8 cellular contexts compared by ENCODE assay signal in the genomic region with DNA sequence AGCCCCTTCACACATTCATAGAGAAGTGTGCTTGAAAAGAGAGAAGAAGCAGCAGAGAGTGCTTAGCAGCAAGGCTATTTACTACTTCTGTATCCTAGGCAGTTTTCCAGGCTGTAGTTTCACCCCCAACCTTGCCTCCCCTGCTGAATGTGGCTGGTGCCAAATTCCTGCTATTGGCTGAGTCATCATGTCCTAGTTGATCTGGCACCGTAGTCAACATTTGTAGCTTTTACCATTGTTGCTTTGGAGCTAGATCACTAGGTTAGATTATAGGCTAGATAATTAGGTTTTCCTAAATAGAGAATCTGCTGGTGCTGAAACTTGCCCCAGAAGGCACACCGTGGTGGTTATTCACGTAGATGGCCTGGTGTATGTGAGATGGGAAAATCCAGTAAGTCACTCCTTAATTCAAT. TPM values are rescaled to one million over a fixed set of nuclear protein-coding genes. Genes with fewer than 3 reads are reported as not detected.
DNase-seq lines count a peak whose midpoint lies in the region; ATAC-seq and TF ChIP-seq lines count a peak whose summit lies in the region.

No MANE protein-coding gene starts in this region.

- 38% methylated on average over 3 of the region's 3 CpGs for WGBS in HUES64

- TF ChIP-seq CTCF in brain microvascular endothelial cell (IDR thresholded peaks at IDR 0.05; ENCODE audit: low read depth, low read length, missing control alignments) = no peak

- in situ Hi-C loops in brain microvascular endothelial cell (cut with HindIII; ENCODE audit: low pct_ligation_motif_present, low sequenced_read_pairs) = no loop called here

- no peak for ATAC-seq in HG03139 (IDR thresholded peaks at IDR 0.05; ENCODE audit: unreplicated experiment)

- H3K27ac ChIP-seq in HUES64 (ENCODE audit: low read depth, low read length) (peak overlapping the region; percentile 76), brain microvascular endothelial cell (peak overlapping the region; percentile 53)

- peak overlapping the region; percentile 45 for H3K9ac ChIP-seq in HUES64 (ENCODE audit: low read depth, low read length)

- H3K4me1 ChIP-seq in HUES64 (ENCODE audit: insufficient read depth, low read length) = peaks cover 33% of the 10 kb centered on the region

- H3K36me3 ChIP-seq in HUES64 (ENCODE audit: insufficient read depth, low read length) (no peaks in the 10 kb centered on the region), brain microvascular endothelial cell (replicated peaks) (no peaks in the 10 kb centered on the region)

- H3K27me3 ChIP-seq in HUES64 (ENCODE audit: insufficient read depth, low read length) = no peaks in the 10 kb centered on the region
- H3K27me3 ChIP-seq in brain microvascular endothelial cell (replicated peaks) = no peaks in the 10 kb centered on the region

- DNase-seq in A172 (ENCODE audit: low spot score) = peak; percentile 77
- DNase-seq in brain microvascular endothelial cell = peak; percentile 90
- peak; percentile 90 for DNase-seq in iris pigment epithelial cell (ENCODE audit: low read depth)
- peak; percentile 53 for DNase-seq in superior temporal gyrus (ENCODE audit: extremely low spot score)
- no peak for DNase-seq in CD1c-positive myeloid dendritic cell (ENCODE audit: extremely low spot score)
- DNase-seq in NOMO-1 treated with dmso at 0.1 percent for 144 hours (lab: John Stamatoyannopoulos, UW; ENCODE audit: unreplicated experiment) = no peak

- H3K9me3 ChIP-seq in HUES64 (ENCODE audit: insufficient read depth, low read depth, low read length) = no peaks in the 10 kb centered on the region

- peak overlapping the region; percentile 7; the same call in 1 of the 2 replicates for H3K4me3 ChIP-seq in HUES64 (ENCODE audit: low read length)
- H3K4me3 ChIP-seq in brain microvascular endothelial cell (ENCODE audit: low read depth, low read length) = no peak overlapping the region

RNA-seq across cellular contexts. Expression of gene ARHGAP42, which starts 32.7 kb away (rescaled TPM):
- 15.8 and 17.1 TPM in 2 replicates for total RNA-seq in A172 (2014; rRNA removed; shearing (Covaris generic))
- 18.6 TPM for polyA plus RNA-seq in HUES64 (2013, experiment 1 of 2)
- polyA plus RNA-seq in HUES64 (2013, experiment 2 of 2) = 20.7 TPM

Comparison
In these comparisons a context has a peak if more than half of its experiments do, and no peak if none do; other contexts are left out.
1. DNase-seq: peak in A172 (single experiment), brain microvascular endothelial cell (single experiment), iris pigment epithelial cell (single experiment) and superior temporal gyrus (single experiment); none in CD1c-positive myeloid dendritic cell (single experiment) and NOMO-1 treated with dmso at 0.1 percent for 144 hours (single experiment).